Comparison of ENCODE assay signal across 14 cellular contexts in the genomic region with DNA sequence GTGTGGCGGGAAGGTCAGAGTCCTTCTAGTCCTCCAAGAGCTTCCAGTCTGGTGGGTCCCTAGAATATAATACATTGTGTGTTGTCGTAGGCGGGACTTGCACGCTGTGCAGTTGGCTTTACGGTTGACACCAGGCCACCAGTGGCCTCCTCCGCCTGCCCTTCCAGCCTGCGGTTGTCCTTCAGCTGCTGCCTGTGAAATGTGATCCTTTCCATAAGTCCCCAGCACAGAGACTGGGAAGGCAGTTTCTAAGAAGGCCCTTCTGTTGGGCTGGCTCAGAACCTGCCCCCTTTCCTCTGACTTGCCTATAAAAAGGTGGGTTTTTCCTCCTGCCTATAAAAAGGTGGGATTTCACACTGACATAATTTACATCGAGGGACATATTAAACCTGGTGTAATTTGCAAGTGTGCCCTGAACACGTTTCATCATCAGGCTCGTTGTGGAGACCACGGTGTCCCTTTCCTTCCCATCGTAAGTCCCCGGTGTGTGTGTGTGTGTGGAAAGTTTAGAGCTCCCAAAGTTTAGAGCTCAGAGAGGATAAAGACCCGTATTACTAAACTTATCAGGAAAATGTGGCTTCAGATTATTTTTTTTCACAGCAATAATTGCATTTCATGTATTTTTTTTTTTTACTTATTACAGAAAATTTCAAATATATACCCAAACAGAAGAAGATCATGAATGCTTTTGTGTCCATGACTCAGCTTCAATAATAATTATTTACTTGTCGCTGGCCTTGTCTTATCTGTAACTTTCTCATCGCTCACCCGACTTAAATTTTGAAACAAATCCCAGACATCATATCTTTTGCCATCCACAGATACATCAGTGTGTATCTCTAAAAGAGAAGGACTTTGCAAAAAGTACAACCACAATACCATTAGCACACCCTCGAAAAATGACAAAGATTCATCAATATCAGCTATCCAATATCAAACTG. TPM values are rescaled to one million over a fixed set of nuclear protein-coding genes. Genes with fewer than 3 reads are reported as not detected.
DNase-seq lines count a peak whose midpoint lies in the region; ATAC-seq and TF ChIP-seq lines count a peak whose summit lies in the region.
"Had no signal": no experiment of that assay in that cellular context is flagged by ENCODE, and none has a peak within 500 bp of the region (broad histone marks: within the 10 kb centered on the region; RNA-seq: fewer than 3 reads in every experiment).

No MANE protein-coding gene starts in this region.

- ATAC-seq in activated CD4-positive, CD25-positive, alpha-beta regulatory T cell treated with anti-CD3 and anti-CD28 coated beads, Interleukin-2, amount 50 U/mL, for 24 hours: no peak
- no peak for ATAC-seq in HG03469 (IDR thresholded peaks at IDR 0.05; ENCODE audit: unreplicated experiment)
- ATAC-seq: activated CD8-positive, alpha-beta T cell treated with anti-CD3 and anti-CD28 coated beads, Interleukin-2, amount 10 ng/mL, durations not matched to agents 7 days and 5 days; activated naive CD4-positive, alpha-beta T cell treated with anti-CD3 and anti-CD28 coated beads, Interleukin-2, amount 50 U/mL, for 72 hours; stimulated activated memory B cell treated with anti-CD40 and anti-IgM and Interleukin-4, amounts not matched to agents 10 μg/mL and 1 μg/mL and 100 μg/mL, for 72 hours had no signal

- H3K4me2 ChIP-seq in BLaER1 treated with 17β-estradiol and CSF1 and Interleukin-3, amounts not matched to agents 10 nM and 100 nM: peak overlapping the region in 10 of 11 experiments; percentile 15 to 99 (median 72); a peak in 18 of 22 replicates

- DNase-seq in HuH-7 (ENCODE audit: low spot score) (peak; percentile 73), WERI-Rb-1 (peak; percentile 44), iris pigment epithelial cell (ENCODE audit: low read depth) (peak; percentile 31), mesenteric fat pad (ENCODE audit: low spot score) (no peak)
- no peak for DNase-seq in activated T-cell treated with anti-CD3 and anti-CD28 coated beads, Interleukin-2, amount 50 U/mL, for 24 hours
- DNase-seq: activated CD8-positive, alpha-beta T cell treated with anti-CD3 and anti-CD28 coated beads, Interleukin-2, amount 10 ng/mL, durations not matched to agents 7 days and 5 days; colonic mucosa; NK-92 treated with Interleukin-12 subunit alpha and Interleukin-12 subunit beta, amount 100 ng/mL, for 24 hours had no signal

- peaks cover 62 to 100% (median 94%) of the 10 kb centered on the region in 11 experiments; a peak in 21 of 22 replicates for H4K20me1 ChIP-seq in BLaER1 treated with 17β-estradiol and CSF1 and Interleukin-3, amounts not matched to agents 10 nM and 100 nM

- peak overlapping the region in 7 of 11 experiments; percentile 11 to 57 (median 42); a peak in 11 of 22 replicates for H3K27ac ChIP-seq in BLaER1 treated with 17β-estradiol and CSF1 and Interleukin-3, amounts not matched to agents 10 nM and 100 nM
- H3K27ac ChIP-seq in WERI-Rb-1: no peak overlapping the region
- H3K27ac ChIP-seq: colonic mucosa had no signal

- peaks cover 66 to 100% (median 98%) of the 10 kb centered on the region in 10 experiments for H3K4me1 ChIP-seq in BLaER1 treated with 17β-estradiol and CSF1 and Interleukin-3, amounts not matched to agents 10 nM and 100 nM
- H3K4me1 ChIP-seq: colonic mucosa had no signal

- H3K27me3 ChIP-seq in BLaER1 treated with 17β-estradiol and CSF1 and Interleukin-3, amounts not matched to agents 10 nM and 100 nM: no peaks in the 10 kb centered on the region
- H3K27me3 ChIP-seq in WERI-Rb-1 (ENCODE audit: insufficient read depth, low read depth, severe bottlenecking): no peaks in the 10 kb centered on the region
- H3K27me3 ChIP-seq: colonic mucosa had no signal

- H3K27ac Mint-ChIP-seq in activated T-cell treated with anti-CD3 and anti-CD28 coated beads, Interleukin-2, amount 50 U/mL, for 24 hours: no peak overlapping the region
- H3K27ac Mint-ChIP-seq: activated CD8-positive, alpha-beta T cell treated with anti-CD3 and anti-CD28 coated beads, Interleukin-2, amount 10 ng/mL, durations not matched to agents 7 days and 5 days; activated naive CD4-positive, alpha-beta T cell treated with anti-CD3 and anti-CD28 coated beads, Interleukin-2, amount 50 U/mL, for 72 hours; stimulated activated memory B cell treated with anti-CD40 and anti-IgM and Interleukin-4, amounts not matched to agents 10 μg/mL and 1 μg/mL and 100 μg/mL, for 72 hours; T-helper 1 cell treated with Interleukin-12 subunit alpha and Interleukin-12 subunit beta and Interleukin-4 antibody, amounts not matched to agents 30 μg/mL and 1 μg/mL, for 36 hours had no signal

- no peaks in the 10 kb centered on the region for H3K9me3 Mint-ChIP-seq in activated T-cell treated with anti-CD3 and anti-CD28 coated beads, Interleukin-2, amount 50 U/mL, for 24 hours
- H3K9me3 Mint-ChIP-seq: activated naive CD4-positive, alpha-beta T cell treated with anti-CD3 and anti-CD28 coated beads, Interleukin-2, amount 50 U/mL, for 72 hours; stimulated activated memory B cell treated with anti-CD40 and anti-IgM and Interleukin-4, amounts not matched to agents 10 μg/mL and 1 μg/mL and 100 μg/mL, for 72 hours; T-helper 1 cell treated with Interleukin-12 subunit alpha and Interleukin-12 subunit beta and Interleukin-4 antibody, amounts not matched to agents 30 μg/mL and 1 μg/mL, for 36 hours had no signal

- peaks cover 20% of the 10 kb centered on the region for H3K4me1 Mint-ChIP-seq in activated T-cell treated with anti-CD3 and anti-CD28 coated beads, Interleukin-2, amount 50 U/mL, for 24 hours (ENCODE audit: low read depth)

- peak overlapping the region in 3 of 11 experiments; percentile 7 to 38 (median 36); a peak in 5 of 22 replicates for H3K9ac ChIP-seq in BLaER1 treated with 17β-estradiol and CSF1 and Interleukin-3, amounts not matched to agents 10 nM and 100 nM

- H3K27me3 Mint-ChIP-seq in activated T-cell treated with anti-CD3 and anti-CD28 coated beads, Interleukin-2, amount 50 U/mL, for 24 hours: no peaks in the 10 kb centered on the region
- H3K27me3 Mint-ChIP-seq: stimulated activated memory B cell treated with anti-CD40 and anti-IgM and Interleukin-4, amounts not matched to agents 10 μg/mL and 1 μg/mL and 100 μg/mL, for 72 hours had no signal

- no peak for TF ChIP-seq CTCF in WERI-Rb-1 (IDR thresholded peaks at IDR 0.05; ENCODE audit: low read depth, low read length)

- peaks cover 3% of the 10 kb centered on the region for H3K36me3 Mint-ChIP-seq in activated T-cell treated with anti-CD3 and anti-CD28 coated beads, Interleukin-2, amount 50 U/mL, for 24 hours (ENCODE audit: low read depth)
- H3K36me3 Mint-ChIP-seq: activated naive CD4-positive, alpha-beta T cell treated with anti-CD3 and anti-CD28 coated beads, Interleukin-2, amount 50 U/mL, for 72 hours had no signal

- no peak overlapping the region for H3K4me3 Mint-ChIP-seq in activated T-cell treated with anti-CD3 and anti-CD28 coated beads, Interleukin-2, amount 50 U/mL, for 24 hours
- H3K4me3 Mint-ChIP-seq: activated CD8-positive, alpha-beta T cell treated with anti-CD3 and anti-CD28 coated beads, Interleukin-2, amount 10 ng/mL, durations not matched to agents 7 days and 5 days; stimulated activated memory B cell treated with anti-CD40 and anti-IgM and Interleukin-4, amounts not matched to agents 10 μg/mL and 1 μg/mL and 100 μg/mL, for 72 hours; T-helper 1 cell treated with Interleukin-12 subunit alpha and Interleukin-12 subunit beta and Interleukin-4 antibody, amounts not matched to agents 30 μg/mL and 1 μg/mL, for 36 hours had no signal

- H3K36me3 ChIP-seq in BLaER1 treated with 17β-estradiol and CSF1 and Interleukin-3, amounts not matched to agents 10 nM and 100 nM: peaks cover 0 to 25% (median 10%) of the 10 kb centered on the region in 11 experiments; a peak in 13 of 22 replicates
- H3K36me3 ChIP-seq in WERI-Rb-1: no peaks in the 10 kb centered on the region; the same call in none of the 2 replicates
- H3K36me3 ChIP-seq: colonic mucosa had no signal

- no peak overlapping the region for H3K4me3 ChIP-seq in BLaER1 treated with 17β-estradiol and CSF1 and Interleukin-3, amounts not matched to agents 10 nM and 100 nM
- no peak overlapping the region for H3K4me3 ChIP-seq in WERI-Rb-1 (ENCODE audit: low read depth, low read length)
- H3K4me3 ChIP-seq: colonic mucosa had no signal

- no peaks in the 10 kb centered on the region for H3K9me3 ChIP-seq in BLaER1 treated with 17β-estradiol and CSF1 and Interleukin-3, amounts not matched to agents 10 nM and 100 nM (replicated peaks in 1 of 11)
- no peaks in the 10 kb centered on the region for H3K9me3 ChIP-seq in WERI-Rb-1 (ENCODE audit: severe bottlenecking)
- H3K9me3 ChIP-seq: colonic mucosa had no signal

RNA-seq across cellular contexts. Expression of gene CUX1, which starts 45.1 kb away (rescaled TPM):
- 115 TPM for total RNA-seq in mesenteric fat pad

Comparison
In these comparisons a context has a peak if more than half of its experiments do, and no peak if none do; other contexts are left out.
1. DNase-seq: peak in HuH-7 (single experiment), WERI-Rb-1 (single experiment) and iris pigment epithelial cell (single experiment); none in activated T-cell treated with anti-CD3 and anti-CD28 coated beads, Interleukin-2, amount 50 U/mL, for 24 hours (single experiment) and mesenteric fat pad (single experiment).